Comparison of ENCODE assay signal across 8 cellular contexts in the genomic region with DNA sequence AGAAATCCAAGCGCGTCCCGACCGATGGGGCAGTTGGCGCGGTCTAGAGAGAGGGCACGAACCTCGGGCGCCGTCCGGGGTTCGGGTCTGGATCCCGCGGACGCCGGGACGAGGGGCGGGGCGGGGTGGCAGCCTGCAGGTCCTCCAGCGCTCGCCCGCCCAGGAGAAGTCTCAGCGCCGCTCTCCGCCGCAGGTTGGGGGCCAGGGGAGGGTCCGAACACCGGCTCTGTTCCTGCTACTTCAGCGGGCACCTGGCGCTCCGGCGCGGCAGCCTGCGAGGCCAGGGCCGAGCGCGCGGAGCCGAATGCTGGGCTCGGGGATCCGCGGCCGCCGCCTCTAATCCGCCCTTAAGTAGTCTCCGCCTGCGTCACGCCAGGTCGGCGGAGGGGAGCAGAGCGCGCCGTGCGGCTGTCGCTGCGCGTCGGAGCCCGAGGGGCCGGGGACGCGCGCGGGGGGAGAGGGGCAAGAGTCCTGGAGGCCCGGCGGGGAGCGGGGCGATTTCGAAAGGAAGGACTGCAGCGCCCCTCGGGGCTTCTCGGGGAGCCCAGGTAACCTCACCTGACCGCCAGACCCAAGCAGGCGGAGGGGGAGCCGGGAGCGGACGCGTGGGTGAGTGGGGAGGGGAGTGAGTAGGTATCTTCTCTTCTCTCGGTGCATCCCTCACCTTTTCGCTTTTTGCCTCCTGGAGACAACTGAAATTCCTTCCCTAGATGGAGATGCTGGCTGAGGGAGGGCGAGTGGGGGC. TPM values are rescaled to one million over a fixed set of nuclear protein-coding genes. Genes with fewer than 3 reads are reported as not detected.
DNase-seq lines count a peak whose midpoint lies in the region; ATAC-seq and TF ChIP-seq lines count a peak whose summit lies in the region.

A gene (minus strand): TSS at position 325 of the 745 bp plus-strand sequence. CDS start 510 bp downstream, outside the sequence.

- H3K4me3 ChIP-seq in BJ (ENCODE audit: low read depth, low read length) (peak within 1 kb of the TSS; percentile 3), IMR-90 (ENCODE audit: insufficient read depth, low read depth, low read length) (no peak within 1 kb of the TSS), endocrine pancreas (ENCODE audit: control insufficient read depth, insufficient read depth, low read length) (peak within 1 kb of the TSS; percentile 90)

- H3K27me3 ChIP-seq in BJ (ENCODE audit: control insufficient read depth, insufficient read depth, low read length): peaks cover 24% of the 10 kb centered on the region
- H3K27me3 ChIP-seq in IMR-90 (ENCODE audit: control insufficient read depth, insufficient read depth, low read length): peaks cover 43% of the 10 kb centered on the region
- no peaks in the 10 kb centered on the region for H3K27me3 ChIP-seq in endocrine pancreas (ENCODE audit: control insufficient read depth, insufficient read depth, low read length)

- no peak within 1 kb of the TSS for H3K18ac ChIP-seq in IMR-90 (ENCODE audit: low read depth, low read length)

- no peaks in the 10 kb centered on the region for H4K20me1 ChIP-seq in IMR-90 (ENCODE audit: insufficient read depth, low read length)

- no peak within 1 kb of the TSS for H2AK9ac ChIP-seq in IMR-90 (replicated peaks; ENCODE audit: low read depth, low read length, poor library complexity)

- H3K27ac ChIP-seq in IMR-90 (ENCODE audit: insufficient read depth, low read length): no peak within 1 kb of the TSS

- ATAC-seq in IMR-90 (ENCODE audit: low read depth): no peak

- H3K4ac ChIP-seq in IMR-90 (ENCODE audit: low read depth, low read length): no peak within 1 kb of the TSS

- H3K79me1 ChIP-seq in IMR-90 (ENCODE audit: low read depth in 1 of 2, low read length in 2 of 2): no peaks in the 10 kb centered on the region

- no peak within 1 kb of the TSS for H2AK5ac ChIP-seq in IMR-90 (ENCODE audit: low read depth, low read length)

- H3K23ac ChIP-seq in IMR-90 (ENCODE audit: low read depth, low read length): no peak within 1 kb of the TSS

- H3K14ac ChIP-seq in IMR-90 (replicated peaks; ENCODE audit: low read depth, low read length): no peak within 1 kb of the TSS

- no peaks in the 10 kb centered on the region for H3K36me3 ChIP-seq in BJ (ENCODE audit: control insufficient read depth, insufficient read depth, low read length)
- H3K36me3 ChIP-seq in IMR-90 (ENCODE audit: control insufficient read depth, insufficient read depth, low read length): no peaks in the 10 kb centered on the region
- no peaks in the 10 kb centered on the region for H3K36me3 ChIP-seq in endocrine pancreas (ENCODE audit: control insufficient read depth, insufficient read depth, low read length)

- in situ Hi-C loops in IMR-90 (cut with MboI; ENCODE audit: low sequenced_read_pairs): no loop called here

- TF ChIP-seq RAD21 in IMR-90 (IDR thresholded peaks at IDR 0.05; ENCODE audit: low read length): no peak

- no peak within 1 kb of the TSS for H2BK15ac ChIP-seq in IMR-90 (ENCODE audit: low read depth, low read length)

- H3K4me3 Mint-ChIP-seq in neural crest cell (peak within 1 kb of the TSS; percentile 52), CD14-positive monocyte (peak within 1 kb of the TSS in 1 of 2 donors; percentile 82)

- H4K91ac ChIP-seq in IMR-90 (ENCODE audit: insufficient read depth, low read depth, low read length): no peak within 1 kb of the TSS

- dilution Hi-C loops in IMR-90 (cut with HindIII; ENCODE audit: low sequenced_read_pairs, unreplicated experiment): no loop called here

- no peak within 1 kb of the TSS for H3K56ac ChIP-seq in IMR-90 (ENCODE audit: extremely low read depth, insufficient read depth, low read length)

- 2% methylated on average over 30 of the region's 81 CpGs; no CpG with 5 or more reads in 1 of the 2 experiments for WGBS in IMR-90 (ENCODE audit: extremely low coverage in 2 of 2, insufficient read length in 1 of 2), 2 experiments

- H3K27me3 Mint-ChIP-seq in neural crest cell (ENCODE audit: low read depth) (peaks cover 93% of the 10 kb centered on the region), CD14-positive monocyte (ENCODE audit: low read depth in 3 of 3) (peaks cover 47 to 67% (median 49%) of the 10 kb centered on the region in 3 donors)

- H2BK5ac ChIP-seq in IMR-90 (ENCODE audit: low read depth, low read length, poor library complexity, severe bottlenecking): no peak within 1 kb of the TSS

- H3K9me3 ChIP-seq in IMR-90 (ENCODE audit: control insufficient read depth, insufficient read depth, low read length) (peaks cover 3% of the 10 kb centered on the region; the same call in 1 of the 2 replicates), endocrine pancreas (ENCODE audit: control insufficient read depth, low read length) (no peaks in the 10 kb centered on the region)

- intact Hi-C loops in IMR-90 (cut with micrococcal nuclease): no loop called here
- intact Hi-C loops in CD14-positive monocyte (cut with micrococcal nuclease): no loop called here

- H3K36me3 Mint-ChIP-seq in neural crest cell (ENCODE audit: low read depth): no peaks in the 10 kb centered on the region
- H3K36me3 Mint-ChIP-seq in CD14-positive monocyte: no peaks in the 10 kb centered on the region

- no peak within 1 kb of the TSS for H2BK20ac ChIP-seq in IMR-90 (ENCODE audit: low read depth, low read length)

- H3K27ac Mint-ChIP-seq in neural crest cell (ENCODE audit: unreplicated experiment) (no peak within 1 kb of the TSS), CD14-positive monocyte (no peak within 1 kb of the TSS)

- TF ChIP-seq CTCF in BJ (IDR thresholded peaks at IDR 0.05; ENCODE audit: insufficient read depth, low read depth, low read length) (no peak), IMR-90 (conservative IDR thresholded peaks at IDR 0.05; ENCODE audit: low read depth, low read length) (no peak), neural crest cell (conservative IDR thresholded peaks at IDR 0.05) (no peak), CD14-positive monocyte (IDR thresholded peaks at IDR 0.05) (no peak)

- H2AFZ ChIP-seq in IMR-90 (replicated peaks; ENCODE audit: low read length, poor library complexity): peak within 1 kb of the TSS; percentile 29

- H2BK120ac ChIP-seq in IMR-90 (ENCODE audit: low read depth, low read length): no peak within 1 kb of the TSS

- DNase-seq in BJ (ENCODE audit: low read depth): no peak
- DNase-seq in IMR-90: no peak
- DNase-seq in neural crest cell (ENCODE audit: low read depth, low spot score): no peak
- DNase-seq in Kasumi-1 (lab: John Stamatoyannopoulos, UW): no peak
- DNase-seq in epidermal melanocyte (ENCODE audit: insufficient read length, low spot score): no peak
- DNase-seq in cerebellar cortex (ENCODE audit: low spot score): no peak
- DNase-seq in CD14-positive monocyte (ENCODE audit: low spot score): no peak

- peak within 1 kb of the TSS; percentile 35; the same call in 1 of the 2 replicates for H3K4me2 ChIP-seq in IMR-90 (ENCODE audit: low read depth, low read length)

- H3K9me1 ChIP-seq in IMR-90 (ENCODE audit: insufficient read depth, low read length): 0 out of 2 replicates have a peak, but pooled peaks cover 3% of the 10 kb centered on the region

- POLR2A ChIA-PET in BJ (lab: Charles Lee) (no interaction called here), IMR-90 (lab: Charles Lee; ENCODE audit: unreplicated experiment) (no interaction called here)

- TF ChIP-seq POLR2A in IMR-90 (IDR thresholded peaks at IDR 0.05; ENCODE audit: low read depth, low read length): no peak

- CTCF ChIA-PET in BJ (lab: Yijun Ruan, JAX) (no interaction called here), IMR-90 (lab: Yijun Ruan, JAX) (no interaction called here)

- peaks cover 11% of the 10 kb centered on the region for H3K4me1 Mint-ChIP-seq in neural crest cell
- no peaks in the 10 kb centered on the region for H3K4me1 Mint-ChIP-seq in CD14-positive monocyte

- no peak within 1 kb of the TSS for H3K9ac ChIP-seq in IMR-90 (ENCODE audit: low read depth, low read length)
- H3K9ac ChIP-seq in endocrine pancreas (ENCODE audit: control insufficient read depth, insufficient read depth, low read length): peak within 1 kb of the TSS; percentile 78

- no TSS peak for BruUV-seq in IMR-90 (replicated peaks; lab: Mats Ljungman, UMichigan)

- peaks cover 2% of the 10 kb centered on the region; the same call in 1 of the 2 replicates for H3K4me1 ChIP-seq in IMR-90 (ENCODE audit: control insufficient read depth, insufficient read depth, low read length)
- H3K4me1 ChIP-seq in endocrine pancreas (ENCODE audit: control insufficient read depth, insufficient read depth, low read length): peaks cover 15% of the 10 kb centered on the region

- H3K9me3 Mint-ChIP-seq in neural crest cell: no peaks in the 10 kb centered on the region
- H3K9me3 Mint-ChIP-seq in CD14-positive monocyte: peaks cover 0 to 14% (median 5%) of the 10 kb centered on the region in 7 donors

- no peak within 1 kb of the TSS for H4K5ac ChIP-seq in IMR-90 (ENCODE audit: low read depth, low read length)

- no peak within 1 kb of the TSS for H4K8ac ChIP-seq in IMR-90 (ENCODE audit: low read depth in 2 of 2, low read length in 2 of 2)

TF ChIP-seq in IMR-90, 13 proteins besides CTCF, POLR2A, EP300 and RAD21 (continues in another document):
- TF ChIP-seq, protein P1, sequence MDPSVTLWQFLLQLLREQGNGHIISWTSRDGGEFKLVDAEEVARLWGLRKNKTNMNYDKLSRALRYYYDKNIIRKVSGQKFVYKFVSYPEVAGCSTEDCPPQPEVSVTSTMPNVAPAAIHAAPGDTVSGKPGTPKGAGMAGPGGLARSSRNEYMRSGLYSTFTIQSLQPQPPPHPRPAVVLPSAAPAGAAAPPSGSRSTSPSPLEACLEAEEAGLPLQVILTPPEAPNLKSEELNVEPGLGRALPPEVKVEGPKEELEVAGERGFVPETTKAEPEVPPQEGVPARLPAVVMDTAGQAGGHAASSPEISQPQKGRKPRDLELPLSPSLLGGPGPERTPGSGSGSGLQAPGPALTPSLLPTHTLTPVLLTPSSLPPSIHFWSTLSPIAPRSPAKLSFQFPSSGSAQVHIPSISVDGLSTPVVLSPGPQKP (IDR thresholded peaks at IDR 0.05; ENCODE audit: borderline replicate concordance, low read depth, low read length): no peak
- TF ChIP-seq NFE2L2 (IDR thresholded peaks at IDR 0.05; ENCODE audit: low read depth, low read length): no peak
- no peak for TF ChIP-seq RFX5 (IDR thresholded peaks at IDR 0.05; ENCODE audit: low read depth, low read length)
- TF ChIP-seq CHD1 (IDR thresholded peaks at IDR 0.05; ENCODE audit: low read depth, low read length): no peak
- TF ChIP-seq MXI1 (IDR thresholded peaks at IDR 0.05; ENCODE audit: borderline replicate concordance, low read depth, low read length): no peak
- TF ChIP-seq BHLHE40 (IDR thresholded peaks at IDR 0.05; ENCODE audit: low read depth, low read length): no peak
- no peak for TF ChIP-seq SMC3 (IDR thresholded peaks at IDR 0.05; ENCODE audit: low read depth, low read length)
- no peak for TF ChIP-seq FOS (IDR thresholded peaks at IDR 0.05; ENCODE audit: low read depth, low read length)

RNA-seq across cellular contexts. Expression of the gene that starts here (rescaled TPM):
- polyA plus RNA-seq in BJ (2011; rRNA removed): not detected in 2 replicates
- polyA minus RNA-seq in BJ (2011; rRNA and poly(A)+ RNA removed): not detected in 2 replicates
- total RNA-seq in IMR-90 (2012; rRNA removed): not detected in 2 replicates
- not detected in 2 replicates for polyA plus RNA-seq in IMR-90 (2012; rRNA removed)
- not detected in 2 replicates for polyA plus RNA-seq in IMR-90 (2012; cell fraction: cytosol; rRNA removed)
- 0.02 TPM in 1 of 2 replicates, not detected in the other for polyA plus RNA-seq in IMR-90 (2012; cell fraction: nucleus; rRNA removed; ENCODE audit: low replicate concordance)
- total RNA-seq in neural crest cell: 0.07 TPM in 1 of 2 replicates, not detected in the other
- not detected for polyA plus RNA-seq in CD14-positive monocyte
